Comparison of ENCODE assay signal across 8 cellular contexts in the genomic region with DNA sequence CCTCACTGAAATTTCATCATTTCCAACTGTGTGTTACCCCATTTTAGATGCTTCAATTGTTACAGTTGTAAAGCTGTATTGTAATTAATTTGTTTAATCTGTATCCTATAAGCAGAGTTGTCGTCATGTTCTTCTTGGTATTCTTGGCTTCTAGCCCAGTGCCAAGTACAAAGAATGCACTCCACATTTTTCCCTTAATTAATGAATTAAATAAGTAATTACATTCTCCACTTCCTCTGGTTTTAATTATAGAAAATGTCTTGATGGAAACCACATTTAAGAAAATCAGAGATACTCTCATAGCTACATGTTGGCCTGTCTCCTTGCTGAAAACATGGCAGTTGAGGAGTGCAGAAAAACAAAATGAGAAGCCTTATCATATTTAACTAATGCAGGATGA. TPM values are rescaled to one million over a fixed set of nuclear protein-coding genes. Genes with fewer than 3 reads are reported as not detected.
DNase-seq lines count a peak whose midpoint lies in the region; ATAC-seq and TF ChIP-seq lines count a peak whose summit lies in the region.

No MANE protein-coding gene starts in this region.

- peak overlapping the region; percentile 82 for H3K4me3 ChIP-seq in AG10803 (ENCODE audit: low read length)

- no TSS peak for BruUV-seq in MCF 10A (replicated peaks; lab: Mats Ljungman, UMichigan)

- ATAC-seq in natural killer cell (no peak), HG03159 (IDR thresholded peaks at IDR 0.05; ENCODE audit: unreplicated experiment) (no peak), HG02623 (IDR thresholded peaks at IDR 0.05; ENCODE audit: unreplicated experiment) (no peak)

- H3K27ac Mint-ChIP-seq in IgD-negative memory B cell = peak overlapping the region; percentile 97 to 99 (median 98)
- H3K27ac Mint-ChIP-seq in MCF 10A (ENCODE audit: low read depth, unreplicated experiment) = peak overlapping the region; percentile 98
- peak overlapping the region; percentile 99 for H3K27ac Mint-ChIP-seq in natural killer cell

- CTCF ChIA-PET in MCF 10A (lab: Yijun Ruan, JAX) = interaction anchor here (0.5 to 1.3 kb wide), 5 partner anchors 9 to 1300 kb away, joined by 3 to 4 read pairs (median 3); no protein-coding TSS in a partner anchor

- TF ChIP-seq CTCF in AG10803 (conservative IDR thresholded peaks at IDR 0.05; ENCODE audit: low read length) (no peak), MCF 10A (IDR thresholded peaks at IDR 0.05; ENCODE audit: unreplicated experiment) (no peak), natural killer cell (IDR thresholded peaks at IDR 0.05) (no peak)

- no peaks in the 10 kb centered on the region for H3K27me3 Mint-ChIP-seq in IgD-negative memory B cell
- no peaks in the 10 kb centered on the region for H3K27me3 Mint-ChIP-seq in MCF 10A (ENCODE audit: insufficient read depth, unreplicated experiment)
- H3K27me3 Mint-ChIP-seq in natural killer cell (ENCODE audit: low read depth in 2 of 2) = no peaks in the 10 kb centered on the region

- H3K9me3 Mint-ChIP-seq in IgD-negative memory B cell (no peaks in the 10 kb centered on the region), MCF 10A (ENCODE audit: unreplicated experiment) (no peaks in the 10 kb centered on the region), natural killer cell (no peaks in the 10 kb centered on the region)

- DNase-seq in AG10803 (ENCODE audit: low read depth) (peak; percentile 57), MCF 10A (ENCODE audit: unreplicated experiment) (no peak), natural killer cell (no peak), posterior cingulate gyrus (no peak), T1000 (lab: John Stamatoyannopoulos, UW) (no peak)

- no peaks in the 10 kb centered on the region for H3K36me3 Mint-ChIP-seq in IgD-negative memory B cell
- H3K36me3 Mint-ChIP-seq in MCF 10A (ENCODE audit: insufficient read depth, unreplicated experiment) = no peaks in the 10 kb centered on the region
- H3K36me3 Mint-ChIP-seq in natural killer cell = no peaks in the 10 kb centered on the region

- POLR2A ChIA-PET in MCF 10A (lab: Yijun Ruan, JAX) = interaction anchor here (0.6 to 1.5 kb wide), 10 partner anchors 10 to 1503 kb away, joined by 3 to 5 read pairs (median 3); partner anchors contain the start of gene KRAS

- peaks cover 17 to 28% (median 20%) of the 10 kb centered on the region in 3 donors for H3K4me1 Mint-ChIP-seq in IgD-negative memory B cell
- peaks cover 6% of the 10 kb centered on the region for H3K4me1 Mint-ChIP-seq in MCF 10A (ENCODE audit: insufficient read depth, unreplicated experiment)
- peaks cover 21 to 25% of the 10 kb centered on the region in 2 donors for H3K4me1 Mint-ChIP-seq in natural killer cell

- peak overlapping the region; percentile 98 to 99 (median 99) for H3K4me3 Mint-ChIP-seq in IgD-negative memory B cell
- H3K4me3 Mint-ChIP-seq in MCF 10A (ENCODE audit: unreplicated experiment) = peak overlapping the region; percentile 96
- H3K4me3 Mint-ChIP-seq in natural killer cell = peak overlapping the region; percentile 99

- intact Hi-C loops in MCF 10A (cut with micrococcal nuclease) = no loop called here
- intact Hi-C loops in natural killer cell (cut with micrococcal nuclease) = loop anchor here (2.0 kb wide), 1 partner anchor 141 kb away; a partner anchor contains a TSS
- intact Hi-C loops in posterior cingulate gyrus (cut with DNase I) = no loop called here

RNA-seq across cellular contexts. Expression of gene DNAI7, which starts 0.7 kb away (rescaled TPM):
- polyA plus RNA-seq in IgD-negative memory B cell = not detected
- total RNA-seq in MCF 10A (2022) = 0.14 TPM in 1 of 2 replicates, not detected in the other
- under 1 TPM; 0.15 to 0.59 (median 0.48) TPM for total RNA-seq in natural killer cell

RNA-seq across cellular contexts. Expression of gene ETFRF1, which starts 0.8 kb away (rescaled TPM):
- polyA plus RNA-seq in IgD-negative memory B cell = 40.0 TPM
- total RNA-seq in MCF 10A (2022) (21.1 and 27.9 TPM in 2 replicates), natural killer cell (10 to 100 TPM; 17.5 to 42.8 (median 26.1) TPM)

RNA-seq across cellular contexts. Expression of gene KRAS, which starts 56.5 kb away (rescaled TPM):
- polyA plus RNA-seq in IgD-negative memory B cell = 39.3 TPM
- 17.6 and 21.7 TPM in 2 replicates for total RNA-seq in MCF 10A (2022)
- total RNA-seq in natural killer cell = 10 to 100 TPM; 33.3 to 39.6 (median 35.7) TPM
